Comparison of ENCODE assay signal across 8 cellular contexts in the genomic region with DNA sequence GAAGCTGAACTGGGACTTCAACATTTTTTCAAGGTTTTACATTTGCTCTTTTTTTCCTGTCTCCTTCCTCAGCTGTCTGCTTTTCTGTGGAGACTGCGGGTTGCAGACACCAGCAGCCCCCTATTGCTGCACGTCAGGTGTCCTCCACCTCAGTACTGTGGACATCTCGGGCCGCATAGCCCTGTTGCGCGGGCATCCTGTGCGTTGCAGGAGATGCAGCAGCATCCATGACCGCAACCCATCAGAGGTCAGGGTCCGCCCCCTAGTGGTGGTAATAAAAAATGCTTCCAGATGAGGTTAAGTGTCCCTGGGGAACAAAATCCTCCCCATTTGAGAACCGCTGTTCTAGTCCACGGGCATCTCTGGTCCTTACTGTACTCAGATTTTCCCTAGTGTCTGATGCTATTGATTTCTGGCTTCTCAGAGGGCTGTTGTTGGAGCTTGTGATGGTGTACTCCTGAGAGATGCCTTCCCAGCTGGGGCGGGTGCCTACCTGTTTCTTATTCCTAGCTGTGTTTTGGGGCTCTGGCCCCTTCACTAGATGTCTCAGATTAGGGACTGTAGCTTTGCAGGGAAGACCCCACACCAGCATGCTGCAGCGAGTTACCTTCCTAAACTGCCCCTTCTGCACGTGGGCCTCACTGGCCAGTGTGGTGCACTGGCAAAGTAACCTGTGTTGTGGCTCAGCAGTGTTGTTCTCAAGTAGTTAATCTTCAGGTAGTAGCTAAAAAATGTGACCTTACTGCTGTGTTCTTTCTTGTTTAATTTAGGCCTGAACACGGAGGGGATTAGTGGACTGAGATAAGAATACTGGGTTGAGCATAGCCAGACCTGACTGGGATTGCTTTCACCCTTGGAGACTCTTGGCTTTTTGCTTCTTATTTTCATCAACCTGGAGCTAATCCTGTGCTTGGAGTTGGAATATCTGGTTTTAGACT. TPM values are rescaled to one million over a fixed set of nuclear protein-coding genes. Genes with fewer than 3 reads are reported as not detected.
DNase-seq lines count a peak whose midpoint lies in the region; ATAC-seq, FAIRE-seq and TF ChIP-seq lines count a peak whose summit lies in the region.

No MANE protein-coding gene starts in this region.

- H3K9me3 ChIP-seq in CD4-positive, alpha-beta T cell (ENCODE audit: control insufficient read depth, low read length), result no peaks in the 10 kb centered on the region
- H3K9me3 ChIP-seq in OCI-LY7 (ENCODE audit: low read length), result no peaks in the 10 kb centered on the region

- ATAC-seq in CD4-positive, alpha-beta T cell (ENCODE audit: poor library complexity), result peak; percentile 98
- ATAC-seq in GM19455 (IDR thresholded peaks at IDR 0.05; ENCODE audit: unreplicated experiment), result peak; percentile 60
- peak; percentile 91 for ATAC-seq in esophagus mucosa
- peak; percentile 91 to 92 for ATAC-seq in natural killer cell treated with Interleukin-12 subunit alpha and Interleukin-12 subunit beta and Interleukin-15 and Interleukin-18, amount 100 ng/mL, for 72 hours
- ATAC-seq in stimulated activated memory B cell treated with anti-CD40 and anti-IgM and Interleukin-4, amounts not matched to agents 10 μg/mL and 1 μg/mL and 100 μg/mL, for 72 hours, result peak; percentile 89

- H3K4me3 Mint-ChIP-seq in CD4-positive, alpha-beta T cell, result no peak overlapping the region
- no peak overlapping the region for H3K4me3 Mint-ChIP-seq in natural killer cell treated with Interleukin-12 subunit alpha and Interleukin-12 subunit beta and Interleukin-15 and Interleukin-18, amount 100 ng/mL, for 72 hours
- peak overlapping the region; percentile 48 for H3K4me3 Mint-ChIP-seq in stimulated activated memory B cell treated with anti-CD40 and anti-IgM and Interleukin-4, amounts not matched to agents 10 μg/mL and 1 μg/mL and 100 μg/mL, for 72 hours

- H3K9me3 Mint-ChIP-seq in CD4-positive, alpha-beta T cell, result no peaks in the 10 kb centered on the region
- no peaks in the 10 kb centered on the region for H3K9me3 Mint-ChIP-seq in natural killer cell treated with Interleukin-12 subunit alpha and Interleukin-12 subunit beta and Interleukin-15 and Interleukin-18, amount 100 ng/mL, for 72 hours
- no peaks in the 10 kb centered on the region for H3K9me3 Mint-ChIP-seq in stimulated activated memory B cell treated with anti-CD40 and anti-IgM and Interleukin-4, amounts not matched to agents 10 μg/mL and 1 μg/mL and 100 μg/mL, for 72 hours

- H3K4me2 ChIP-seq in OCI-LY7 (ENCODE audit: low read length), result peak overlapping the region; percentile 46; the same call in 1 of the 2 replicates

- peaks cover 26% of the 10 kb centered on the region; the same call in 1 of the 2 replicates for H4K20me1 ChIP-seq in OCI-LY7 (ENCODE audit: insufficient read depth, low read length)

- TF ChIP-seq CTCF in CD4-positive, alpha-beta T cell (IDR thresholded peaks at IDR 0.05), result peak; percentile 90
- peak; percentile 95 for TF ChIP-seq CTCF in OCI-LY7 (conservative IDR thresholded peaks at IDR 0.05; ENCODE audit: low read length)

- H3K27ac Mint-ChIP-seq in CD4-positive, alpha-beta T cell, result no peak overlapping the region
- peak overlapping the region in 1 of 2 donors; percentile 9 for H3K27ac Mint-ChIP-seq in natural killer cell treated with Interleukin-12 subunit alpha and Interleukin-12 subunit beta and Interleukin-15 and Interleukin-18, amount 100 ng/mL, for 72 hours
- H3K27ac Mint-ChIP-seq in stimulated activated memory B cell treated with anti-CD40 and anti-IgM and Interleukin-4, amounts not matched to agents 10 μg/mL and 1 μg/mL and 100 μg/mL, for 72 hours, result no peak overlapping the region

- H2AFZ ChIP-seq in OCI-LY7 (ENCODE audit: low read length), result no peak overlapping the region

- no peak for FAIRE-seq in HTR-8/SVneo (lab: Jason Lieb, UNC)

- peaks cover 14% of the 10 kb centered on the region for H3K4me1 ChIP-seq in OCI-LY7 (ENCODE audit: insufficient read depth, low read length, poor library complexity, severe bottlenecking)

- DNase-seq in CD4-positive, alpha-beta T cell, result peak; percentile 56 to 70 (median 62)
- DNase-seq in HTR-8/SVneo (ENCODE audit: insufficient read length, low spot score) (peak; percentile 73), OCI-LY7 (ENCODE audit: low spot score) (peak; percentile 83), activated T-cell treated with anti-CD3 and anti-CD28 coated beads for 4 hours (peak; percentile 60)
- peak; percentile 86 for DNase-seq in natural killer cell treated with Interleukin-12 subunit alpha and Interleukin-12 subunit beta and Interleukin-15 and Interleukin-18, amount 100 ng/mL, for 72 hours (ENCODE audit: low spot score)

- peaks cover 46% of the 10 kb centered on the region for H3K36me3 Mint-ChIP-seq in CD4-positive, alpha-beta T cell (ENCODE audit: low read depth)
- H3K36me3 Mint-ChIP-seq in natural killer cell treated with Interleukin-12 subunit alpha and Interleukin-12 subunit beta and Interleukin-15 and Interleukin-18, amount 100 ng/mL, for 72 hours, result peaks cover 10% of the 10 kb centered on the region
- H3K36me3 Mint-ChIP-seq in stimulated activated memory B cell treated with anti-CD40 and anti-IgM and Interleukin-4, amounts not matched to agents 10 μg/mL and 1 μg/mL and 100 μg/mL, for 72 hours, result peaks cover 42% of the 10 kb centered on the region

- H3K27me3 Mint-ChIP-seq in CD4-positive, alpha-beta T cell, result no peaks in the 10 kb centered on the region
- no peaks in the 10 kb centered on the region for H3K27me3 Mint-ChIP-seq in natural killer cell treated with Interleukin-12 subunit alpha and Interleukin-12 subunit beta and Interleukin-15 and Interleukin-18, amount 100 ng/mL, for 72 hours
- no peaks in the 10 kb centered on the region for H3K27me3 Mint-ChIP-seq in stimulated activated memory B cell treated with anti-CD40 and anti-IgM and Interleukin-4, amounts not matched to agents 10 μg/mL and 1 μg/mL and 100 μg/mL, for 72 hours

- no peak overlapping the region for H3K27ac ChIP-seq in CD4-positive, alpha-beta T cell (ENCODE audit: low read depth, low read length)
- H3K27ac ChIP-seq in OCI-LY7 (ENCODE audit: low read depth, low read length, poor library complexity, severe bottlenecking), result peak overlapping the region; percentile 52

- no peaks in the 10 kb centered on the region for H3K27me3 ChIP-seq in CD4-positive, alpha-beta T cell (ENCODE audit: control insufficient read depth, insufficient read depth, low read length)

- H3K4me1 Mint-ChIP-seq in CD4-positive, alpha-beta T cell (ENCODE audit: low read depth), result peaks cover 10% of the 10 kb centered on the region
- H3K4me1 Mint-ChIP-seq in natural killer cell treated with Interleukin-12 subunit alpha and Interleukin-12 subunit beta and Interleukin-15 and Interleukin-18, amount 100 ng/mL, for 72 hours (ENCODE audit: low read depth in 2 of 2), result peaks cover 12 to 19% of the 10 kb centered on the region in 2 donors
- H3K4me1 Mint-ChIP-seq in stimulated activated memory B cell treated with anti-CD40 and anti-IgM and Interleukin-4, amounts not matched to agents 10 μg/mL and 1 μg/mL and 100 μg/mL, for 72 hours, result peaks cover 16% of the 10 kb centered on the region

- POLR2A ChIA-PET in CD4-positive, alpha-beta T cell (lab: Charles Lee), result interaction anchor here (0.9 to 1.5 kb wide), 4 partner anchors 27 to 176 kb away, joined by 3 to 7 read pairs (median 3); partner anchors contain the start of gene LETM1
- POLR2A ChIA-PET in OCI-LY7 (lab: Charles Lee), result interaction anchor here (0.5 to 1.8 kb wide), 5 partner anchors 9 to 112 kb away, joined by 3 to 5 read pairs (median 5); no protein-coding TSS in a partner anchor

- CTCF ChIA-PET in CD4-positive, alpha-beta T cell (lab: Charles Lee), result interaction anchor here (0.6 to 2.1 kb wide), 13 partner anchors 9 to 155 kb away, joined by 3 to 13 read pairs (median 3); no protein-coding TSS in a partner anchor
- CTCF ChIA-PET in OCI-LY7 (lab: Charles Lee; ENCODE audit: unreplicated experiment), result interaction anchor here (0.7 kb wide), 1 partner anchor 9 kb away, joined by 5 read pairs; no protein-coding TSS in a partner anchor

- BruUV-seq in OCI-LY7 (replicated peaks; lab: Mats Ljungman, UMichigan), result no TSS peak

- peaks cover 77% of the 10 kb centered on the region for H3K36me3 ChIP-seq in OCI-LY7 (ENCODE audit: insufficient read depth, low read length)

- H3K4me3 ChIP-seq in OCI-LY7 (ENCODE audit: low read depth, low read length, poor library complexity, severe bottlenecking), result no peak overlapping the region

- no peaks in the 10 kb centered on the region for H3K9me2 ChIP-seq in OCI-LY7 (ENCODE audit: insufficient read depth, low read length)

- intact Hi-C loops in CD4-positive, alpha-beta T cell (cut with DNase I, micrococcal nuclease), result loop anchor here (1.0 to 2.0 kb wide), 5 partner anchors 43 to 151 kb away; partner anchors contain the start of gene LETM1 (in 1 of the 2)
- intact Hi-C loops in OCI-LY7 (cut with micrococcal nuclease; ENCODE audit: unreplicated experiment), result loop anchor here (2.0 to 5.0 kb wide), 2 partner anchors 45 to 152 kb away; no protein-coding TSS in a partner anchor

- H3K79me2 ChIP-seq in OCI-LY7 (ENCODE audit: insufficient read depth, low read depth, low read length), result peaks cover 94% of the 10 kb centered on the region

RNA-seq across cellular contexts. Expression of gene NSD2, which starts 28.2 kb away (rescaled TPM):
- total RNA-seq in CD4-positive, alpha-beta T cell, result 10 to 100 TPM; 42.4 to 45.8 TPM
- 158 and 169 TPM in 2 replicates for total RNA-seq in OCI-LY7 (2014; rRNA removed; shearing (Covaris generic))
- 329 and 372 TPM in 2 replicates for total RNA-seq in OCI-LY7 (2022)
- total RNA-seq in esophagus mucosa, result 42.7 TPM
- total RNA-seq in natural killer cell treated with Interleukin-12 subunit alpha and Interleukin-12 subunit beta and Interleukin-15 and Interleukin-18, amount 100 ng/mL, for 72 hours, result 100 to 1,000 TPM; 127 to 375 TPM

RNA-seq across cellular contexts. Expression of gene LETM1, which starts 43.5 kb away (rescaled TPM):
- total RNA-seq in CD4-positive, alpha-beta T cell, result 10 to 100 TPM; 21.2 to 25.2 TPM
- 58.3 and 60.0 TPM in 2 replicates for total RNA-seq in OCI-LY7 (2014; rRNA removed; shearing (Covaris generic))
- 61.7 and 66.8 TPM in 2 replicates for total RNA-seq in OCI-LY7 (2022)
- 55.0 TPM for total RNA-seq in esophagus mucosa
- 100 to 1,000 TPM in 1 of 2 donors, 10 to 100 TPM in 1; 64.5 to 129 TPM for total RNA-seq in natural killer cell treated with Interleukin-12 subunit alpha and Interleukin-12 subunit beta and Interleukin-15 and Interleukin-18, amount 100 ng/mL, for 72 hours
